ENCODE assay signal across 8 cellular contexts in the genomic region with DNA sequence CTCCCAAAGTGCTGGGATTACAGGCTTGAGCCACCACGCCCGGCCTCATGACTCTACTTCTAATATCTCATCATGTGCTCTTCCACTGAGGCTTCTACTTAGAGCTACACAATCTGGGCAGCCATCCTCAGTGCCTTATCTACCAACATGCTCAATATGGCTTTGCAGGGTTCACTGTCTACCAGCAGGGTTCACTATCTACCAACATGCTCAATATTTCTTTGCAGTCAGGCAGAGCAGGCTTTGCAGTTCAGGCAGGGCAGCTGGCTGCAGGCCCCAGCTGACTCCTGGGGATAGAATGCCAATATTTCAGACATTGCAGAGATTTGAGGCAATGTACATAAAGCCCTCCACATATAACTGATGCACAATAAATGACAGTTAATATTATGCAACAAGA. TPM values are rescaled to one million over a fixed set of nuclear protein-coding genes. Genes with fewer than 3 reads are reported as not detected.
DNase-seq lines count a peak whose midpoint lies in the region; FAIRE-seq and TF ChIP-seq lines count a peak whose summit lies in the region.

No MANE protein-coding gene starts in this region.

- H3K9me3 ChIP-seq in kidney (ENCODE audit: control insufficient read depth in 1 of 2, low read length in 2 of 2): no peaks in the 10 kb centered on the region

- no peak for FAIRE-seq in kidney (lab: Jason Lieb, UNC)

- peaks cover 7 to 18% of the 10 kb centered on the region in 2 donors for H3K36me3 ChIP-seq in kidney (ENCODE audit: control insufficient read depth in 1 of 2, insufficient read depth in 2 of 2, low read length in 2 of 2)

- no peak overlapping the region for H3K9ac ChIP-seq in kidney (ENCODE audit: low read length in 2 of 2)

- DNase-seq in SIG-M5 treated with dmso at 0.1 percent for 504 hours (lab: John Stamatoyannopoulos, UW; ENCODE audit: unreplicated experiment) (peak; percentile 51), SIG-M5 (lab: John Stamatoyannopoulos, UW) (no peak), HuH-7.5 (ENCODE audit: low spot score) (peak; percentile 15), amniotic stem cell (lab: John Stamatoyannopoulos, UW) (peak; percentile 12), kidney (no peak), ureter (ENCODE audit: low spot score) (no peak), NCI-H2171 (lab: John Stamatoyannopoulos, UW) (no peak)
- DNase-seq in stimulated activated CD8-positive, alpha-beta memory T cell treated with anti-CD3 and anti-CD28 coated beads, Interleukin-4, amount 100 ng/mL, for 48 hours: no peak

- H3K27ac ChIP-seq in kidney (ENCODE audit: low read depth in 2 of 2, low read length in 2 of 2): no peak overlapping the region

- peak; percentile 62 for TF ChIP-seq CTCF in kidney (IDR thresholded peaks at IDR 0.05; ENCODE audit: borderline replicate concordance, extremely low read depth, insufficient read depth)

- intact Hi-C loops in kidney (cut with DNase I): no loop called here

- H3K4me1 ChIP-seq in kidney (ENCODE audit: control insufficient read depth in 1 of 2, insufficient read depth in 1 of 2, low read depth in 1 of 2, low read length in 2 of 2): no peaks in the 10 kb centered on the region

- no peak overlapping the region for H3K4me3 ChIP-seq in kidney (ENCODE audit: low read length in 2 of 2)

RNA-seq across cellular contexts. Expression of a gene that starts 47.5 kb away (rescaled TPM):
- 92.6 TPM for total RNA-seq in kidney
- polyA plus RNA-seq in kidney (ENCODE audit: insufficient read depth, low read depth, low replicate concordance): 21.2 TPM
- total RNA-seq in ureter: 37.0 TPM

Comparison
In these comparisons a context has a peak if more than half of its experiments do, and no peak if none do; other contexts are left out.
1. DNase-seq: peak in SIG-M5 treated with dmso at 0.1 percent for 504 hours (single experiment), HuH-7.5 (single experiment) and amniotic stem cell (single experiment); none in SIG-M5 (single experiment), kidney (single experiment), stimulated activated CD8-positive, alpha-beta memory T cell treated with anti-CD3 and anti-CD28 coated beads, Interleukin-4, amount 100 ng/mL, for 48 hours (single experiment), ureter (single experiment) and NCI-H2171 (single experiment).